18 cellular contexts compared by ENCODE assay signal in genomic region chr4:52105276-52105675, GRCh38. TPM values are rescaled to one million over a fixed set of nuclear protein-coding genes. Genes with fewer than 3 reads are reported as not detected.
"Had no signal": no experiment of that assay in that cellular context is flagged by ENCODE, and none has a peak within 500 bp of the region (broad histone marks: within the 10 kb centered on the region; RNA-seq: fewer than 3 reads in every experiment).

No MANE protein-coding gene starts in this region.

- H3K9me3 ChIP-seq: SK-N-SH had no signal

- H3K9me2 ChIP-seq: SK-N-SH had no signal

- H3K4me2 ChIP-seq: SK-N-SH had no signal

- ATAC-seq: Panc1 had no signal

- DNase-seq: KBM-7, NCI-H1092, NCI-H1436, NCI-H187, NCI-H2029, NCI-H2081 treated with DMSO at 0.1 percent for 48 hours, NCI-H2171, NCI-H2227 treated with DMSO at 0.1 percent for 48 hours, NCI-H524, NCI-H526 treated with DMSO at 0.1 percent for 48 hours, NCI-H748 treated with DMSO at 0.1 percent for 48 hours, SHP77, SK-N-SH, SW 1271 had no signal

- H3K9ac ChIP-seq: SK-N-SH had no signal

- H3K27ac ChIP-seq: RWPE1 had no signal

RNA-seq across cellular contexts. Expression of gene SPATA18, which starts 54.2 kb away (rescaled TPM):
- total RNA-seq: LHCN-M2, SK-MEL-5 had no signal
